8 cellular contexts compared by ENCODE assay signal in genomic region chr7:31122649-31123058, GRCh38.
A peak's percentile ranks its signal among the peaks of the same experiment; 100 is the strongest.
DNase-seq lines count a peak whose midpoint lies in the region; ATAC-seq and TF ChIP-seq lines count a peak whose summit lies in the region.

No MANE protein-coding gene starts in this region.

- no peak overlapping the region for H3K4me3 Mint-ChIP-seq in activated T-cell treated with anti-CD3 and anti-CD28 coated beads, Interleukin-2, amount 50 U/mL, for 24 hours

- H3K27me3 Mint-ChIP-seq in activated T-cell treated with anti-CD3 and anti-CD28 coated beads, Interleukin-2, amount 50 U/mL, for 24 hours: peaks cover 20% of the 10 kb centered on the region

- ATAC-seq in HG03175 (IDR thresholded peaks at IDR 0.05; ENCODE audit: unreplicated experiment): peak; percentile 66
- peak; percentile 88 for ATAC-seq in omental fat pad (ENCODE audit: low FRiP score)

- no peaks in the 10 kb centered on the region for H3K4me1 Mint-ChIP-seq in activated T-cell treated with anti-CD3 and anti-CD28 coated beads, Interleukin-2, amount 50 U/mL, for 24 hours (ENCODE audit: low read depth)

- no peak overlapping the region for H3K27ac Mint-ChIP-seq in activated T-cell treated with anti-CD3 and anti-CD28 coated beads, Interleukin-2, amount 50 U/mL, for 24 hours

- H3K9me3 Mint-ChIP-seq in activated T-cell treated with anti-CD3 and anti-CD28 coated beads, Interleukin-2, amount 50 U/mL, for 24 hours: no peaks in the 10 kb centered on the region

- H3K36me3 Mint-ChIP-seq in activated T-cell treated with anti-CD3 and anti-CD28 coated beads, Interleukin-2, amount 50 U/mL, for 24 hours (ENCODE audit: low read depth): no peaks in the 10 kb centered on the region

- DNase-seq in activated CD4-positive, alpha-beta T cell treated with anti-CD3 and anti-CD28 coated beads for 24 hours (ENCODE audit: low read depth in 2 of 2): peak; percentile 5 to 17
- no peak for DNase-seq in activated CD4-positive, alpha-beta T cell treated with anti-CD3 and anti-CD28 coated beads for 4 hours
- peak; percentile 74 for DNase-seq in NCI-H69 (lab: John Stamatoyannopoulos, UW)
- DNase-seq in activated T-cell treated with anti-CD3 and anti-CD28 coated beads, Interleukin-2, amount 50 U/mL, for 24 hours: peak; percentile 41
- DNase-seq in germinal center (ENCODE audit: low spot score): peak; percentile 41
- DNase-seq in omental fat pad (ENCODE audit: low spot score): no peak
- no peak for DNase-seq in stimulated activated naive CD4-positive, alpha-beta T cell treated with Interleukin-2 at 50 U/mL for 16 hours (lab: John Stamatoyannopoulos, UW)

- peak in 2 of 3 donors; percentile 6 to 57 for TF ChIP-seq CTCF in omental fat pad (IDR thresholded peaks at IDR 0.05)

Comparison
In these comparisons a context has a peak if more than half of its experiments do, and no peak if none do; other contexts are left out.
1. DNase-seq: peak in activated CD4-positive, alpha-beta T cell treated with anti-CD3 and anti-CD28 coated beads for 24 hours (2 of 2), NCI-H69 (single experiment), activated T-cell treated with anti-CD3 and anti-CD28 coated beads, Interleukin-2, amount 50 U/mL, for 24 hours (single experiment) and germinal center (single experiment); none in activated CD4-positive, alpha-beta T cell treated with anti-CD3 and anti-CD28 coated beads for 4 hours (0 of 2), omental fat pad (single experiment) and stimulated activated naive CD4-positive, alpha-beta T cell treated with Interleukin-2 at 50 U/mL for 16 hours (single experiment).